ENCODE assay signal across 11 cellular contexts in the genomic region with DNA sequence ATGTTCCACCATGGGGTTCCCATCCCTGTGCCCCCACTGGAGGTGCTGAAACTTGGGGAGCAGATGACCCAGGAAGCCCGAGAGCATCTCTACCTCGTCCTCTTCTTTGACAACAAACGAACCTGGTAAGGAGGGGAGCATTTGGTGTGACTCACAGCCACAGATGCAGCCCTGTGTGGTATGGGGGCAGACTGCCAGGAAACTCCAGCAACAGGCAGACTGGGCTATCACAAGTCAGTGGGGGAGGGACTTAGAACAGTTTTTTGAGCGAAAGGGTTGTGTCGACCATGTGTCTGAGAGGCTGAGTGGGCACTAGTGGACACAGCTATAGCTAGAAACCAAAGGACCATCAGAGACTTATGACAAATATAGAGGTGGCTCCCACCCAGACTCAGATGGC. TPM values are rescaled to one million over a fixed set of nuclear protein-coding genes. Genes with fewer than 3 reads are reported as not detected.
A peak's percentile ranks its signal among the peaks of the same experiment; 100 is the strongest.
DNase-seq lines count a peak whose midpoint lies in the region; ATAC-seq, FAIRE-seq and TF ChIP-seq lines count a peak whose summit lies in the region.
"Had no signal": no experiment of that assay in that cellular context is flagged by ENCODE, and none has a peak within 500 bp of the region (broad histone marks: within the 10 kb centered on the region; RNA-seq: fewer than 3 reads in every experiment).

No MANE protein-coding gene starts in this region.

- H2AFZ ChIP-seq in astrocyte (ENCODE audit: low read depth, low read length), result no peak overlapping the region

- H3K4me1 ChIP-seq in astrocyte (ENCODE audit: insufficient read depth, low read length) (peaks cover 33% of the 10 kb centered on the region), transverse colon (peaks cover 14 to 21% (median 19%) of the 10 kb centered on the region in 4 donors), psoas muscle (peaks cover 17% of the 10 kb centered on the region)

- H3K36me3 ChIP-seq in astrocyte (ENCODE audit: insufficient read depth, low read length) (peaks cover 54% of the 10 kb centered on the region), transverse colon (peaks cover 0 to 62% (median 33%) of the 10 kb centered on the region in 4 donors), psoas muscle (ENCODE audit: insufficient read depth in 1 of 2, low read depth in 1 of 2) (peaks cover 20 to 78% of the 10 kb centered on the region in 2 donors)

- no peak overlapping the region for H3K4me3 ChIP-seq in astrocyte (ENCODE audit: insufficient read depth, low read depth, low read length)
- no peak overlapping the region for H3K4me3 ChIP-seq in transverse colon
- H3K4me3 ChIP-seq in psoas muscle, result no peak overlapping the region

- peak overlapping the region; percentile 16 for H3K27ac ChIP-seq in astrocyte (ENCODE audit: low read depth, low read length)
- H3K27ac ChIP-seq in transverse colon, result no peak overlapping the region
- H3K27ac ChIP-seq in psoas muscle, result no peak overlapping the region

- DNase-seq in Ammon's horn (ENCODE audit: low spot score), result peak; percentile 56
- peak; percentile 80 for DNase-seq in HFFc6
- peak; percentile 88 for DNase-seq in astrocyte (ENCODE audit: low read depth)
- DNase-seq in myocyte (ENCODE audit: low read depth), result peak; percentile 45
- DNase-seq in pons (ENCODE audit: low spot score), result no peak
- DNase-seq in activated effector memory CD4-positive, alpha-beta T cell treated with anti-CD3 and anti-CD28 coated beads, Interleukin-2, amount 50 U/mL, for 16 hours, result no peak
- no peak for DNase-seq in transverse colon
- DNase-seq in psoas muscle, result no peak
- DNase-seq: activated CD4-positive, alpha-beta T cell treated with anti-CD3 and anti-CD28 coated beads for 48 hours; DMS79; NCI-H1105 treated with DMSO at 0.1 percent for 48 hours had no signal

- WGBS in transverse colon (ENCODE audit: low coverage in 1 of 2), 2 donors, result 74 to 83% methylated on average over 3 to 5 of the region's 5 CpGs
- WGBS in psoas muscle, 3 donors, result 80 to 87% (median 84%) methylated on average over 5 of the region's 5 CpGs

- no peak for TF ChIP-seq EP300 in transverse colon (IDR thresholded peaks at IDR 0.05; ENCODE audit: low read depth)

- H3K27me3 Mint-ChIP-seq in HFFc6 (ENCODE audit: insufficient read depth) (peaks cover 1% of the 10 kb centered on the region), astrocyte (ENCODE audit: low read depth, unreplicated experiment) (no peaks in the 10 kb centered on the region)

- H3K27me3 ChIP-seq in astrocyte (ENCODE audit: insufficient read depth, low read length) (no peaks in the 10 kb centered on the region), transverse colon (no peaks in the 10 kb centered on the region), psoas muscle (ENCODE audit: insufficient read depth in 3 of 3, low read length in 2 of 3) (no peaks in the 10 kb centered on the region)

- H3K36me3 Mint-ChIP-seq in HFFc6 (ENCODE audit: low read depth) (peaks cover 41% of the 10 kb centered on the region), astrocyte (ENCODE audit: low read depth, unreplicated experiment) (peaks cover 31% of the 10 kb centered on the region)

- H3K4me3 Mint-ChIP-seq in HFFc6 (peak overlapping the region; percentile 8; the same call in 1 of the 2 replicates), astrocyte (ENCODE audit: unreplicated experiment) (peak overlapping the region; percentile 43)

- ATAC-seq in psoas muscle, result no peak

- peaks cover 12% of the 10 kb centered on the region for H3K79me2 ChIP-seq in astrocyte (ENCODE audit: insufficient read depth, low read length)

- H3K9me3 Mint-ChIP-seq in HFFc6 (no peaks in the 10 kb centered on the region), astrocyte (ENCODE audit: unreplicated experiment) (no peaks in the 10 kb centered on the region)

- H3K9ac ChIP-seq in astrocyte (ENCODE audit: low read length), result no peak overlapping the region

- TF ChIP-seq CTCF in HFFc6 (IDR thresholded peaks at IDR 0.05) (no peak), astrocyte (IDR thresholded peaks at IDR 0.05; ENCODE audit: insufficient read depth, low read depth, low read length) (no peak), transverse colon (IDR thresholded peaks at IDR 0.05) (no peak), psoas muscle (IDR thresholded peaks at IDR 0.05) (no peak)

- peak overlapping the region; percentile 43 for H3K27ac Mint-ChIP-seq in HFFc6
- no peak overlapping the region for H3K27ac Mint-ChIP-seq in astrocyte (ENCODE audit: unreplicated experiment)

- H3K4me2 ChIP-seq in astrocyte (ENCODE audit: low read length), result peak overlapping the region; percentile 38

- no peak for TF ChIP-seq POLR2A in transverse colon (IDR thresholded peaks at IDR 0.05)

- no peak for FAIRE-seq in astrocyte (lab: Jason Lieb, UNC)

- H3K9me3 ChIP-seq in astrocyte (ENCODE audit: insufficient read depth, low read depth, low read length), result no peaks in the 10 kb centered on the region
- H3K9me3 ChIP-seq in transverse colon, result no peaks in the 10 kb centered on the region
- no peaks in the 10 kb centered on the region for H3K9me3 ChIP-seq in psoas muscle

- in situ Hi-C loops in transverse colon (cut with MboI; ENCODE audit: low pct_ligation_motif_present in 1 of 4, low pct_unique_long_range_greater_than_20kb in 1 of 4, low sequenced_read_pairs in 3 of 4), result no loop called here

- peaks cover 18% of the 10 kb centered on the region for H4K20me1 ChIP-seq in astrocyte (ENCODE audit: insufficient read depth, low read length)

- intact Hi-C loops in transverse colon (cut with DNase I; ENCODE audit: low total_unique reads) (no loop called here), psoas muscle (cut with DNase I) (no loop called here)

- peaks cover 45% of the 10 kb centered on the region for H3K4me1 Mint-ChIP-seq in HFFc6 (ENCODE audit: low read depth)
- H3K4me1 Mint-ChIP-seq in astrocyte (ENCODE audit: low read depth, unreplicated experiment), result peaks cover 27% of the 10 kb centered on the region

RNA-seq across cellular contexts. Expression of gene OGG1, which starts 3.4 kb away (rescaled TPM):
- total RNA-seq in HFFc6 (2021; fragmentation: NEBNext Ultra II Directional; extraction: Animal tissue kit (Norgen Biotek cat#: 25700)), result 10 to 100 TPM; 17.7 to 26.2 (median 23.7) TPM
- 15.3 and 17.9 TPM in 2 replicates for total RNA-seq in astrocyte
- total RNA-seq in myocyte, result 18.6 and 31.1 TPM in 2 replicates
- 18.7 TPM for polyA plus RNA-seq in myocyte (2012)
- total RNA-seq in transverse colon, result 10 to 100 TPM; 27.8 to 69.5 (median 39.7) TPM
- total RNA-seq in psoas muscle, result 1 to 10 TPM; 6.9 to 9.5 (median 8.1) TPM
- 10 to 100 TPM in 1 of 3 donors, 1 to 10 TPM in 2; 6.3 to 19.7 (median 9.1) TPM for polyA plus RNA-seq in psoas muscle

RNA-seq across cellular contexts. Expression of gene BRPF1, which starts 14.8 kb away (rescaled TPM):
- 10 to 100 TPM; 14.4 to 18.4 (median 17.1) TPM for total RNA-seq in HFFc6 (2021; fragmentation: NEBNext Ultra II Directional; extraction: Animal tissue kit (Norgen Biotek cat#: 25700))
- total RNA-seq in astrocyte (19.5 TPM in 2 replicates), myocyte (12.7 and 13.4 TPM in 2 replicates), transverse colon (10 to 100 TPM in 3 of 4 donors, 1 to 10 TPM in 1; 9.4 to 18.7 (median 14.9) TPM), psoas muscle (10 to 100 TPM in 3 of 4 donors, 1 to 10 TPM in 1; 9.9 to 16.1 (median 12.5) TPM)
- polyA plus RNA-seq in myocyte (2012), result 11.5 TPM
- 1 to 10 TPM; 6.8 to 9.8 (median 9.0) TPM for polyA plus RNA-seq in psoas muscle

RNA-seq across cellular contexts. Expression of gene CAMK1, which starts 23.4 kb away (rescaled TPM):
- 10 to 100 TPM; 22.1 to 33.0 (median 28.8) TPM for total RNA-seq in HFFc6 (2021; fragmentation: NEBNext Ultra II Directional; extraction: Animal tissue kit (Norgen Biotek cat#: 25700))
- total RNA-seq in astrocyte, result 5.1 and 7.1 TPM in 2 replicates
- total RNA-seq in myocyte, result 7.2 TPM in 2 replicates
- 13.1 TPM for polyA plus RNA-seq in myocyte (2012)
- total RNA-seq in transverse colon, result 10 to 100 TPM in 3 of 4 donors, 1 to 10 TPM in 1; 5.6 to 45.0 (median 15.6) TPM
- 1 to 10 TPM; 4.5 to 7.2 (median 5.5) TPM for total RNA-seq in psoas muscle
- 1 to 10 TPM; 3.9 to 5.7 (median 5.5) TPM for polyA plus RNA-seq in psoas muscle

RNA-seq across cellular contexts. Expression of gene CPNE9, which starts 42.7 kb away (rescaled TPM):
- not detected for total RNA-seq in HFFc6 (2021; fragmentation: NEBNext Ultra II Directional; extraction: Animal tissue kit (Norgen Biotek cat#: 25700))
- total RNA-seq in astrocyte (0.20 TPM in 1 of 2 replicates, not detected in the other), myocyte (not detected in 2 replicates), transverse colon (not detected), psoas muscle (not detected)
- not detected for polyA plus RNA-seq in myocyte (2012)
- under 1 TPM in 1 of 3 donors, not detected in 2; 0.05 TPM for polyA plus RNA-seq in psoas muscle

RNA-seq across cellular contexts. Expression of gene TADA3, which starts 45.9 kb away (rescaled TPM):
- total RNA-seq in HFFc6 (2021; fragmentation: NEBNext Ultra II Directional; extraction: Animal tissue kit (Norgen Biotek cat#: 25700)), result 10 to 100 TPM; 69.2 to 84.9 (median 77.0) TPM
- total RNA-seq in astrocyte (54.5 and 58.7 TPM in 2 replicates), myocyte (108 and 110 TPM in 2 replicates), transverse colon (100 to 1,000 TPM in 2 of 4 donors, 10 to 100 TPM in 2; 53.7 to 504 (median 92.0) TPM), psoas muscle (10 to 100 TPM; 42.6 to 45.2 (median 43.2) TPM)
- 91.0 TPM for polyA plus RNA-seq in myocyte (2012)
- 10 to 100 TPM; 42.2 to 75.7 (median 68.3) TPM for polyA plus RNA-seq in psoas muscle

Comparison
In these comparisons a context has a peak if more than half of its experiments do, and no peak if none do; other contexts are left out.
1. DNase-seq: peak in Ammon's horn (single experiment), HFFc6 (single experiment), astrocyte (single experiment) and myocyte (single experiment); none in pons (single experiment), activated effector memory CD4-positive, alpha-beta T cell treated with anti-CD3 and anti-CD28 coated beads, Interleukin-2, amount 50 U/mL, for 16 hours (single experiment), transverse colon (single experiment) and psoas muscle (0 of 2).